In the genomic region with DNA sequence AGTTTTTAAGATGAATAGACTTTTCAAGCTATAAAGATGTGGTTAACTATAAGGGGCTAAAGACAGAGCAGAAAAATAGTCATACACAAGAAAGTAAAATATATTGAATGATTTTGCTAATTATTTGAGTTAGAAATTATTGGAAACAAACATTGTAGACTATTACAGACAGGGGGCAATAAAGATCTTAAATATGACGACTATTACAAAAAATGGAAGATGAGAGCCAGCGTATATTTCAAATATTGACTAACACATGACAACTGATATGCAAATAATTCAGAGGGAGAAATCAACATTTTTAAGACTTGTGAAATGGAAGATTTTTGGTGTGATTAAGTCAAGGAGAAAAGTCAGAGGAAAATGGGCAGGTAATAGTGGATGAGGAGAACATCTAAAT, we compare ENCODE assay signal across 30 cellular contexts.
"Had no signal": no experiment of that assay in that cellular context is flagged by ENCODE, and none has a peak within 500 bp of the region (broad histone marks: within the 10 kb centered on the region; RNA-seq: fewer than 3 reads in every experiment).

No MANE protein-coding gene starts in this region.

- H3K36me3 ChIP-seq: colonic mucosa, esophagus squamous epithelium, left ventricle myocardium inferior, lower lobe of right lung, neutrophil, pancreas, suprapubic skin, vagina had no signal

- H3K4me3 Mint-ChIP-seq: dendritic cell treated with granulocyte-macrophage colony-stimulating factor and Interleukin-4, amounts not matched to agents 40 ng/mL and 50 ng/mL, for 4 days; effector memory CD8-positive, alpha-beta T cell; immature natural killer cell; naive B cell; natural killer cell treated with Interleukin-12 subunit alpha and Interleukin-12 subunit beta and Interleukin-15 and Interleukin-18, amount 100 ng/mL, for 72 hours; neural crest cell; stimulated activated naive CD8-positive, alpha-beta T cell treated with anti-CD3 and anti-CD28 coated beads, Interleukin-15, amount 100 ng/mL, for 72 hours had no signal

- ATAC-seq: effector memory CD8-positive, alpha-beta T cell; left colon; lower lobe of right lung; natural killer cell treated with Interleukin-12 subunit alpha and Interleukin-12 subunit beta and Interleukin-15 and Interleukin-18, amount 100 ng/mL, for 72 hours; pancreas; sciatic nerve; stimulated activated naive CD8-positive, alpha-beta T cell treated with anti-CD3 and anti-CD28 coated beads, Interleukin-15, amount 100 ng/mL, for 72 hours had no signal

- H3K36me3 Mint-ChIP-seq: immature natural killer cell; naive B cell; natural killer cell treated with Interleukin-12 subunit alpha and Interleukin-12 subunit beta and Interleukin-15 and Interleukin-18, amount 100 ng/mL, for 72 hours had no signal

- H3K9me3 ChIP-seq: colonic mucosa, esophagus squamous epithelium, left ventricle myocardium inferior, lower lobe of right lung, neutrophil, pancreas, suprapubic skin, vagina had no signal

- H3K27me3 ChIP-seq: colonic mucosa, esophagus squamous epithelium, neutrophil, pancreas, suprapubic skin, vagina had no signal

- H3K27me3 Mint-ChIP-seq: dendritic cell treated with granulocyte-macrophage colony-stimulating factor and Interleukin-4, amounts not matched to agents 40 ng/mL and 50 ng/mL, for 4 days; effector memory CD8-positive, alpha-beta T cell; naive B cell; natural killer cell treated with Interleukin-12 subunit alpha and Interleukin-12 subunit beta and Interleukin-15 and Interleukin-18, amount 100 ng/mL, for 72 hours; stimulated activated naive CD8-positive, alpha-beta T cell treated with anti-CD3 and anti-CD28 coated beads, Interleukin-15, amount 100 ng/mL, for 72 hours had no signal

- DNase-seq: colonic mucosa; effector memory CD8-positive, alpha-beta T cell; erythroblast; esophagus squamous epithelium; foreskin melanocyte; hypothalamus; immature natural killer cell; islet precursor cell; kidney glomerular epithelial cell; left colon; left ventricle myocardium inferior; lower lobe of right lung; naive B cell; pancreas; stimulated activated CD4-positive, alpha-beta T cell treated with anti-CD3 and anti-CD28 coated beads, Interleukin-12 subunit alpha, Interleukin-12 subunit beta, amount 100 ng/mL, for 4 hours; stimulated activated CD4-positive, alpha-beta T cell treated with anti-CD3 and anti-CD28 coated beads, Interleukin-1b, Interleukin-23, amount 100 ng/mL, for 48 hours; stimulated activated CD4-positive, alpha-beta T cell treated with anti-CD3 and anti-CD28 coated beads, Interleukin-4, amount 100 ng/mL, for 1 hour; stimulated activated CD8-positive, alpha-beta memory T cell treated with anti-CD3 and anti-CD28 coated beads, Interleukin-4, amount 100 ng/mL, for 48 hours; stimulated activated naive CD4-positive, alpha-beta T cell; stimulated activated naive CD8-positive, alpha-beta T cell treated with anti-CD3 and anti-CD28 coated beads, Interleukin-15, amount 100 ng/mL, for 72 hours; trophoblast cell had no signal

- H3K4me2 ChIP-seq: smooth muscle cell had no signal

- H3K4me1 Mint-ChIP-seq: immature natural killer cell; naive B cell; neural crest cell; stimulated activated naive CD8-positive, alpha-beta T cell treated with anti-CD3 and anti-CD28 coated beads, Interleukin-15, amount 100 ng/mL, for 72 hours had no signal

- FAIRE-seq: endometrium, pancreas had no signal

- H3K27ac Mint-ChIP-seq: dendritic cell treated with granulocyte-macrophage colony-stimulating factor and Interleukin-4, amounts not matched to agents 40 ng/mL and 50 ng/mL, for 4 days; effector memory CD8-positive, alpha-beta T cell; immature natural killer cell; naive B cell; natural killer cell treated with Interleukin-12 subunit alpha and Interleukin-12 subunit beta and Interleukin-15 and Interleukin-18, amount 100 ng/mL, for 72 hours; stimulated activated naive CD8-positive, alpha-beta T cell treated with anti-CD3 and anti-CD28 coated beads, Interleukin-15, amount 100 ng/mL, for 72 hours had no signal

- H3K4me1 ChIP-seq: colonic mucosa, esophagus squamous epithelium, left ventricle myocardium inferior, lower lobe of right lung, pancreas, suprapubic skin, vagina had no signal

- H3K4me3 ChIP-seq: colonic mucosa, esophagus squamous epithelium, left ventricle myocardium inferior, lower lobe of right lung, pancreas, smooth muscle cell, suprapubic skin, vagina had no signal

- H3K27ac ChIP-seq: colonic mucosa, esophagus squamous epithelium, left ventricle myocardium inferior, lower lobe of right lung, neutrophil, pancreas, suprapubic skin, vagina had no signal
